1 cellular context compared by ENCODE assay signal in genomic region chr13:23578411-23579071, GRCh38.
TF ChIP-seq lines count a peak whose summit lies in the region.

No MANE protein-coding gene starts in this region.

TF ChIP-seq in HepG2, 621 proteins besides CTCF, POLR2A, EP300 and RAD21 (continued from another document):
- TF ChIP-seq FOXP4 (CRISPR knock-in tag; IDR thresholded peaks at IDR 0.05) = 0 out of 2 replicates have a peak, but pooled peaks have one; percentile 19
- peak; percentile 87 for TF ChIP-seq RBFOX2 (IDR thresholded peaks at IDR 0.05; ENCODE audit: low read depth, low read length)
- TF ChIP-seq IRF2 (CRISPR knock-in tag; IDR thresholded peaks at IDR 0.05) = peak; percentile 79; the same call in 1 of the 2 replicates
- no peak for TF ChIP-seq POLR2AphosphoS2 (IDR thresholded peaks at IDR 0.05; ENCODE audit: low read depth, low read length)
- no peak for TF ChIP-seq ZNF414 (CRISPR knock-in tag; IDR thresholded peaks at IDR 0.05)
- peak; percentile 49; the same call in 1 of the 2 replicates for TF ChIP-seq ZBTB33 (CRISPR knock-in tag; IDR thresholded peaks at IDR 0.05)
- TF ChIP-seq HMG20A (CRISPR knock-in tag; IDR thresholded peaks at IDR 0.05; ENCODE audit: borderline replicate concordance) = no peak; the same call in 1 of the 2 replicates
TF ChIP-seq in HepG2: peak in this region for 173.
